12 cellular contexts compared by ENCODE assay signal in genomic region chr17:39672522-39673334, GRCh38. TPM values are rescaled to one million over a fixed set of nuclear protein-coding genes. Genes with fewer than 3 reads are reported as not detected.
A peak's percentile ranks its signal among the peaks of the same experiment; 100 is the strongest.
DNase-seq lines count a peak whose midpoint lies in the region; ATAC-seq and TF ChIP-seq lines count a peak whose summit lies in the region.
"Had no signal": no experiment of that assay in that cellular context is flagged by ENCODE, and none has a peak within 500 bp of the region (broad histone marks: within the 10 kb centered on the region; RNA-seq: fewer than 3 reads in every experiment).

No MANE protein-coding gene starts in this region.

- POLR2A ChIA-PET in CD4-positive, alpha-beta T cell (lab: Charles Lee): interaction anchor here (1.3 kb wide), 1 partner anchor 15 kb away, joined by 3 read pairs; the partner anchor contains the start of gene PGAP3
- POLR2A ChIA-PET in OCI-LY7 (lab: Charles Lee): no interaction called here

- H3K4me3 ChIP-seq in OCI-LY7 (ENCODE audit: low read depth, low read length, poor library complexity, severe bottlenecking): no peak overlapping the region
- H3K4me3 ChIP-seq in gastrocnemius medialis: no peak overlapping the region

- peak; percentile 13 for TF ChIP-seq CTCF in CD4-positive, alpha-beta T cell (IDR thresholded peaks at IDR 0.05)
- TF ChIP-seq CTCF in OCI-LY7 (conservative IDR thresholded peaks at IDR 0.05; ENCODE audit: low read length): peak; percentile 46
- TF ChIP-seq CTCF in glutamatergic neuron (IDR thresholded peaks at IDR 0.05; ENCODE audit: partially characterized antibody, unreplicated experiment): peak; percentile 28
- no peak for TF ChIP-seq CTCF in gastrocnemius medialis (IDR thresholded peaks at IDR 0.05 in 4 of 5, conservative IDR thresholded peaks at IDR 0.05 in 1 of 5)
- TF ChIP-seq CTCF in omental fat pad (IDR thresholded peaks at IDR 0.05): no peak

- TF ChIP-seq POLR2A in gastrocnemius medialis (IDR thresholded peaks at IDR 0.05): no peak

- no peaks in the 10 kb centered on the region for H3K36me3 Mint-ChIP-seq in CD4-positive, alpha-beta T cell (ENCODE audit: low read depth)
- no peaks in the 10 kb centered on the region for H3K36me3 Mint-ChIP-seq in glutamatergic neuron (ENCODE audit: unreplicated experiment)

- H3K4me3 Mint-ChIP-seq in CD4-positive, alpha-beta T cell: no peak overlapping the region
- H3K4me3 Mint-ChIP-seq in glutamatergic neuron (ENCODE audit: unreplicated experiment): no peak overlapping the region
- H3K4me3 Mint-ChIP-seq: activated CD4-positive, alpha-beta T cell treated with anti-CD3 and anti-CD28 coated beads, Interleukin-2, amount 10 ng/mL, durations not matched to agents 24 days and 14 days had no signal

- no peaks in the 10 kb centered on the region for H3K36me3 ChIP-seq in OCI-LY7 (ENCODE audit: insufficient read depth, low read length)
- no peaks in the 10 kb centered on the region for H3K36me3 ChIP-seq in gastrocnemius medialis

- DNase-seq in CD4-positive, alpha-beta T cell: no peak
- no peak for DNase-seq in OCI-LY7 (ENCODE audit: low spot score)
- DNase-seq in glutamatergic neuron: no peak
- DNase-seq in gastrocnemius medialis: no peak
- no peak for DNase-seq in activated effector memory CD4-positive, alpha-beta T cell treated with Interleukin-2 at 50 U/mL for 16 hours
- no peak for DNase-seq in middle frontal gyrus (ENCODE audit: extremely low spot score, low spot score)
- DNase-seq in omental fat pad (ENCODE audit: low spot score): no peak
- DNase-seq: activated CD4-positive, alpha-beta T cell treated with anti-CD3 and anti-CD28 coated beads, Interleukin-2, amount 10 ng/mL, durations not matched to agents 24 days and 14 days; activated naive CD4-positive, alpha-beta T cell treated with anti-CD3 and anti-CD28 coated beads, Interleukin-2, amount 50 U/mL, for 16 hours; central memory CD4-positive, alpha-beta T cell; NCI-H187 treated with DMSO at 0.1 percent for 48 hours had no signal

- H3K27ac Mint-ChIP-seq in CD4-positive, alpha-beta T cell: no peak overlapping the region
- H3K27ac Mint-ChIP-seq in glutamatergic neuron (ENCODE audit: unreplicated experiment): no peak overlapping the region
- H3K27ac Mint-ChIP-seq: activated CD4-positive, alpha-beta T cell treated with anti-CD3 and anti-CD28 coated beads, Interleukin-2, amount 10 ng/mL, durations not matched to agents 24 days and 14 days had no signal

- ATAC-seq in CD4-positive, alpha-beta T cell (ENCODE audit: poor library complexity): no peak
- ATAC-seq in gastrocnemius medialis (no peak), omental fat pad (ENCODE audit: low FRiP score) (no peak)

- no peaks in the 10 kb centered on the region for H3K9me3 Mint-ChIP-seq in CD4-positive, alpha-beta T cell
- peaks cover 4% of the 10 kb centered on the region for H3K9me3 Mint-ChIP-seq in glutamatergic neuron (ENCODE audit: unreplicated experiment)
- H3K9me3 Mint-ChIP-seq: activated CD4-positive, alpha-beta T cell treated with anti-CD3 and anti-CD28 coated beads, Interleukin-2, amount 10 ng/mL, durations not matched to agents 24 days and 14 days had no signal

- no peaks in the 10 kb centered on the region for H3K9me3 ChIP-seq in CD4-positive, alpha-beta T cell (ENCODE audit: control insufficient read depth, low read length)
- H3K9me3 ChIP-seq in OCI-LY7 (ENCODE audit: low read length): no peaks in the 10 kb centered on the region
- H3K9me3 ChIP-seq in gastrocnemius medialis: no peaks in the 10 kb centered on the region

- no TSS peak for BruUV-seq in OCI-LY7 (replicated peaks; lab: Mats Ljungman, UMichigan)

- intact Hi-C loops in CD4-positive, alpha-beta T cell (cut with DNase I, micrococcal nuclease): loop anchor here in 1 of 2 experiments (1.0 kb wide), 1 partner anchor 50 kb away; no protein-coding TSS in a partner anchor
- intact Hi-C loops in OCI-LY7 (cut with micrococcal nuclease; ENCODE audit: unreplicated experiment): loop anchor here (1.0 kb wide), 2 partner anchors 50 to 82 kb away; no protein-coding TSS in a partner anchor
- intact Hi-C loops in gastrocnemius medialis (cut with DNase I; ENCODE audit: low total_unique reads): no loop called here

- peaks cover 17% of the 10 kb centered on the region for H3K27me3 Mint-ChIP-seq in CD4-positive, alpha-beta T cell
- H3K27me3 Mint-ChIP-seq in glutamatergic neuron (ENCODE audit: unreplicated experiment): peaks cover 5% of the 10 kb centered on the region

- H4K20me1 ChIP-seq in OCI-LY7 (ENCODE audit: insufficient read depth, low read length): no peaks in the 10 kb centered on the region

- H3K79me2 ChIP-seq in OCI-LY7 (ENCODE audit: insufficient read depth, low read depth, low read length): no peaks in the 10 kb centered on the region

- H3K9me2 ChIP-seq in OCI-LY7 (ENCODE audit: insufficient read depth, low read length): no peaks in the 10 kb centered on the region

- no peak overlapping the region for H3K27ac ChIP-seq in CD4-positive, alpha-beta T cell (ENCODE audit: low read depth, low read length)
- H3K27ac ChIP-seq in OCI-LY7 (ENCODE audit: low read depth, low read length, poor library complexity, severe bottlenecking) (no peak overlapping the region), gastrocnemius medialis (peak overlapping the region; percentile 56 to 99 (median 96))

- peaks cover 41% of the 10 kb centered on the region for H3K4me1 Mint-ChIP-seq in CD4-positive, alpha-beta T cell (ENCODE audit: low read depth)
- H3K4me1 Mint-ChIP-seq in glutamatergic neuron (ENCODE audit: low read depth, unreplicated experiment): no peaks in the 10 kb centered on the region

- CTCF ChIA-PET in CD4-positive, alpha-beta T cell (lab: Charles Lee): interaction anchor here (2.3 kb wide), 1 partner anchor 50 kb away, joined by 19 read pairs; no protein-coding TSS in a partner anchor
- CTCF ChIA-PET in OCI-LY7 (lab: Charles Lee; ENCODE audit: unreplicated experiment): interaction anchor here (0.6 kb wide), 1 partner anchor 120 kb away, joined by 3 read pairs; no protein-coding TSS in a partner anchor

- no peak overlapping the region for H3K4me2 ChIP-seq in OCI-LY7 (ENCODE audit: low read length)

- H3K4me1 ChIP-seq in OCI-LY7 (ENCODE audit: insufficient read depth, low read length, poor library complexity, severe bottlenecking) (peaks cover 26% of the 10 kb centered on the region), gastrocnemius medialis (peaks cover 34 to 53% of the 10 kb centered on the region in 2 donors)

- in situ Hi-C loops in gastrocnemius medialis (cut with MboI; ENCODE audit: low sequenced_read_pairs in 4 of 4): loop anchor here in 1 of 4 donors (5.0 kb wide), 1 partner anchor 50 kb away; no protein-coding TSS in a partner anchor

- no peak overlapping the region for H2AFZ ChIP-seq in OCI-LY7 (ENCODE audit: low read length)

- H3K27me3 ChIP-seq in CD4-positive, alpha-beta T cell (ENCODE audit: control insufficient read depth, insufficient read depth, low read length): peaks cover 15% of the 10 kb centered on the region
- H3K27me3 ChIP-seq in gastrocnemius medialis: no peaks in the 10 kb centered on the region

RNA-seq across cellular contexts. Expression of gene PNMT, which starts 4.5 kb away (rescaled TPM):
- total RNA-seq in CD4-positive, alpha-beta T cell: under 1 TPM in 1 of 2 experiments, not detected in 1; 0.47 TPM
- not detected in 2 replicates for total RNA-seq in OCI-LY7 (2014; rRNA removed; shearing (Covaris generic))
- total RNA-seq in OCI-LY7 (2022): not detected in 2 replicates
- not detected for total RNA-seq in glutamatergic neuron (ENCODE audit: unreplicated experiment)
- total RNA-seq in gastrocnemius medialis: 10 to 100 TPM in 1 of 4 donors, 1 to 10 TPM in 3; 2.0 to 11.8 (median 7.1) TPM
- total RNA-seq in omental fat pad: 10 to 100 TPM in 1 of 4 donors, 1 to 10 TPM in 2, under 1 TPM in 1; 0.44 to 16.7 (median 1.9) TPM
- total RNA-seq: activated CD4-positive, alpha-beta T cell treated with anti-CD3 and anti-CD28 coated beads, Interleukin-2, amount 10 ng/mL, durations not matched to agents 24 days and 14 days; pulmonary artery endothelial cell had no signal

RNA-seq across cellular contexts. Expression of gene TCAP, which starts 7.6 kb away (rescaled TPM):
- 1 to 10 TPM; 6.4 TPM for total RNA-seq in CD4-positive, alpha-beta T cell
- 1.5 and 9.4 TPM in 2 replicates for total RNA-seq in OCI-LY7 (2014; rRNA removed; shearing (Covaris generic))
- total RNA-seq in OCI-LY7 (2022) (2.7 TPM in 2 replicates), glutamatergic neuron (ENCODE audit: unreplicated experiment) (2.3 TPM), gastrocnemius medialis (1,000 to 10,000 TPM; 1,768 to 3,088 (median 2,493) TPM), omental fat pad (1 to 10 TPM in 1 of 4 donors, under 1 TPM in 2, not detected in 1; 0.19 to 1.7 (median 0.60) TPM)

RNA-seq across cellular contexts. Expression of gene PGAP3, which starts 15.1 kb away (rescaled TPM):
- 10 to 100 TPM; 26.1 to 30.7 TPM for total RNA-seq in CD4-positive, alpha-beta T cell
- 4.5 and 8.7 TPM in 2 replicates for total RNA-seq in OCI-LY7 (2014; rRNA removed; shearing (Covaris generic))
- 9.2 and 12.4 TPM in 2 replicates for total RNA-seq in OCI-LY7 (2022)
- total RNA-seq in glutamatergic neuron (ENCODE audit: unreplicated experiment): 10.7 TPM
- 1 to 10 TPM; 4.3 to 9.5 (median 6.1) TPM for total RNA-seq in gastrocnemius medialis
- 10 to 100 TPM in 2 of 4 donors, 1 to 10 TPM in 2; 8.2 to 12.8 (median 11.0) TPM for total RNA-seq in omental fat pad

RNA-seq across cellular contexts. Expression of gene ERBB2, which starts 27.1 kb away (rescaled TPM):
- total RNA-seq in CD4-positive, alpha-beta T cell: 1 to 10 TPM; 2.4 to 4.6 TPM
- 5.8 and 6.5 TPM in 2 replicates for total RNA-seq in OCI-LY7 (2014; rRNA removed; shearing (Covaris generic))
- total RNA-seq in OCI-LY7 (2022): 11.4 and 14.6 TPM in 2 replicates
- 14.5 TPM for total RNA-seq in glutamatergic neuron (ENCODE audit: unreplicated experiment)
- 10 to 100 TPM in 3 of 4 donors, 1 to 10 TPM in 1; 6.0 to 26.4 (median 15.3) TPM for total RNA-seq in gastrocnemius medialis
- total RNA-seq in omental fat pad: 10 to 100 TPM; 13.8 to 23.8 (median 15.7) TPM

RNA-seq across cellular contexts. Expression of gene STARD3, which starts 35.8 kb away (rescaled TPM):
- 10 to 100 TPM; 96.5 to 99.9 TPM for total RNA-seq in CD4-positive, alpha-beta T cell
- total RNA-seq in OCI-LY7 (2014; rRNA removed; shearing (Covaris generic)): 33.7 and 36.5 TPM in 2 replicates
- total RNA-seq in OCI-LY7 (2022): 54.2 and 62.1 TPM in 2 replicates
- 48.0 TPM for total RNA-seq in glutamatergic neuron (ENCODE audit: unreplicated experiment)
- 10 to 100 TPM; 31.0 to 41.7 (median 41.0) TPM for total RNA-seq in gastrocnemius medialis
- total RNA-seq in omental fat pad: 10 to 100 TPM; 24.9 to 75.5 (median 36.5) TPM

Comparison
In these comparisons a context has a peak if more than half of its experiments do, and no peak if none do; other contexts are left out.
1. H3K27ac ChIP-seq: peak in gastrocnemius medialis (4 of 4); none in CD4-positive, alpha-beta T cell (single experiment) and OCI-LY7 (single experiment).
2. CTCF ChIP-seq: peak in CD4-positive, alpha-beta T cell (single experiment), OCI-LY7 (single experiment) and glutamatergic neuron (single experiment); none in gastrocnemius medialis (0 of 5) and omental fat pad (0 of 3).
3. RNA of gene TCAP, which starts 7.6 kb away (total RNA-seq): 1,768 to 3,088 TPM in gastrocnemius medialis; 6.4 TPM in CD4-positive, alpha-beta T cell, 1.5 to 9.4 TPM in OCI-LY7, 2.3 TPM in glutamatergic neuron (single experiment) and 0.19 to 1.7 TPM in omental fat pad; every median in the first group is over 100 times any median in the second.